8 cellular contexts compared by ENCODE assay signal in genomic region chr13:28658539-28658795, GRCh38. TPM values are rescaled to one million over a fixed set of nuclear protein-coding genes. Genes with fewer than 3 reads are reported as not detected.
DNase-seq lines count a peak whose midpoint lies in the region; ATAC-seq and TF ChIP-seq lines count a peak whose summit lies in the region.

No MANE protein-coding gene starts in this region.

- TF ChIP-seq CTCF in AG04449 (IDR thresholded peaks at IDR 0.05; ENCODE audit: insufficient read depth, low read length, missing control alignments), result no peak
- TF ChIP-seq CTCF in KMS-11 (conservative IDR thresholded peaks at IDR 0.05; ENCODE audit: low read depth, low read length), result no peak
- TF ChIP-seq CTCF in mammary epithelial cell (conservative IDR thresholded peaks at IDR 0.05 in 1 of 2, IDR thresholded peaks at IDR 0.05 in 1 of 2; ENCODE audit: extremely low read depth in 1 of 2, insufficient read depth in 1 of 2, low read depth in 1 of 2, low read length in 2 of 2), result no peak
- TF ChIP-seq CTCF in lung (IDR thresholded peaks at IDR 0.05; ENCODE audit: control extremely low read depth, extremely low read depth), result no peak

- H3K4me2 ChIP-seq in KMS-11 (peak overlapping the region; percentile 87), mammary epithelial cell (ENCODE audit: insufficient read depth, low read depth, low read length) (peak overlapping the region; percentile 82)

- ATAC-seq in GM19397 (IDR thresholded peaks at IDR 0.05; ENCODE audit: unreplicated experiment) (peak; percentile 6), lung (ENCODE audit: insufficient read depth, low FRiP score) (no peak), aorta (ENCODE audit: low FRiP score) (peak; percentile 36), HG02981 (IDR thresholded peaks at IDR 0.05; ENCODE audit: unreplicated experiment) (no peak)

- DNase-seq in AG04449 (ENCODE audit: low read depth, low spot score) (no peak), mammary epithelial cell (no peak), lung (ENCODE audit: low spot score) (no peak), aorta (no peak), COR-L47 (lab: John Stamatoyannopoulos, UW) (no peak)

- CTCF ChIA-PET in AG04449 (lab: Yijun Ruan, JAX) (interaction anchor here (0.6 to 4.9 kb wide), 9 partner anchors 14 to 394 kb away, joined by 3 to 24 read pairs (median 4); no protein-coding TSS in a partner anchor), mammary epithelial cell (lab: Charles Lee; ENCODE audit: low non-redundant PET) (no interaction called here)

- 4% methylated on average over 7 of the region's 8 CpGs for WGBS in mammary epithelial cell (ENCODE audit: low coverage, missing lambda C conversion rate)
- WGBS in lung, 2 donors, result 0 to 2% methylated on average over 8 of the region's 8 CpGs
- WGBS in aorta, 2 donors, result 0 to 1% methylated on average over 8 of the region's 8 CpGs

- no peaks in the 10 kb centered on the region for H3K9me3 ChIP-seq in mammary epithelial cell (replicated peaks; ENCODE audit: insufficient read depth, low read length)
- no peaks in the 10 kb centered on the region for H3K9me3 ChIP-seq in lung (ENCODE audit: control insufficient read depth in 2 of 2, insufficient read depth in 1 of 2, low read length in 1 of 2)
- H3K9me3 ChIP-seq in aorta (ENCODE audit: control insufficient read depth, low read length), result no peaks in the 10 kb centered on the region

- H3K27me3 ChIP-seq in KMS-11 (ENCODE audit: insufficient read depth, low read depth), result no peaks in the 10 kb centered on the region
- no peaks in the 10 kb centered on the region for H3K27me3 ChIP-seq in mammary epithelial cell (ENCODE audit: insufficient read depth, low read length)
- no peaks in the 10 kb centered on the region for H3K27me3 ChIP-seq in lung (ENCODE audit: control insufficient read depth, insufficient read depth)
- no peaks in the 10 kb centered on the region for H3K27me3 ChIP-seq in aorta (ENCODE audit: control insufficient read depth in 1 of 2, insufficient read depth in 2 of 2, low read length in 1 of 2)

- H3K27ac ChIP-seq in KMS-11, result peak overlapping the region; percentile 68; the same call in 1 of the 2 replicates
- H3K27ac ChIP-seq in mammary epithelial cell (ENCODE audit: insufficient read depth, low read depth, low read length), result peak overlapping the region; percentile 93
- peak overlapping the region; percentile 89 to 92 for H3K27ac ChIP-seq in lung (ENCODE audit: low read depth in 1 of 2, low read length in 1 of 2)
- H3K27ac ChIP-seq in aorta (ENCODE audit: low read depth in 1 of 2, low read length in 2 of 2), result peak overlapping the region in 1 of 2 donors; percentile 59

- dilution Hi-C loops in mammary epithelial cell (cut with HindIII; ENCODE audit: low sequenced_read_pairs), result no loop called here

- in situ Hi-C loops in mammary epithelial cell (cut with MboI; ENCODE audit: low sequenced_read_pairs in 2 of 2), result no loop called here

- H3K4me1 ChIP-seq in KMS-11 (ENCODE audit: low read depth, poor library complexity, severe bottlenecking), result peaks cover 22% of the 10 kb centered on the region
- H3K4me1 ChIP-seq in mammary epithelial cell (ENCODE audit: insufficient read depth, low read length), result peaks cover 28% of the 10 kb centered on the region
- peaks cover 8 to 20% of the 10 kb centered on the region in 2 donors for H3K4me1 ChIP-seq in lung (ENCODE audit: control insufficient read depth in 2 of 2, insufficient read depth in 2 of 2, low read length in 2 of 2)
- peaks cover 1 to 10% of the 10 kb centered on the region in 2 donors for H3K4me1 ChIP-seq in aorta (ENCODE audit: control insufficient read depth in 1 of 2, insufficient read depth in 2 of 2, low read length in 2 of 2)

- no peaks in the 10 kb centered on the region for H3K36me3 ChIP-seq in KMS-11 (ENCODE audit: insufficient read depth)
- H3K36me3 ChIP-seq in mammary epithelial cell (ENCODE audit: insufficient read depth, low read length), result peaks cover 8% of the 10 kb centered on the region
- H3K36me3 ChIP-seq in lung (ENCODE audit: control insufficient read depth in 2 of 2, insufficient read depth in 2 of 2, low read length in 2 of 2), result peaks cover 0 to 4% of the 10 kb centered on the region in 2 donors
- no peaks in the 10 kb centered on the region for H3K36me3 ChIP-seq in aorta (ENCODE audit: control insufficient read depth in 1 of 2, insufficient read depth in 2 of 2, low read length in 1 of 2)

- H3K9ac ChIP-seq in KMS-11, result peak overlapping the region; percentile 78
- peak overlapping the region; percentile 98 for H3K9ac ChIP-seq in mammary epithelial cell (ENCODE audit: insufficient read depth, low read length)

- no TSS peak for BruUV-seq in mammary epithelial cell (replicated peaks; lab: Mats Ljungman, UMichigan)

- intact Hi-C loops in mammary epithelial cell (cut with micrococcal nuclease), result loop anchor here (5.0 kb wide), 1 partner anchor 521 kb away; the partner anchor contains the start of gene PAN3
- intact Hi-C loops in aorta (cut with DNase I), result loop anchor here in 1 of 2 donors (2.0 kb wide), 1 partner anchor 134 kb away; no protein-coding TSS in a partner anchor

- H4K20me1 ChIP-seq in KMS-11 (ENCODE audit: insufficient read depth), result no peaks in the 10 kb centered on the region
- no peaks in the 10 kb centered on the region for H4K20me1 ChIP-seq in mammary epithelial cell (ENCODE audit: insufficient read depth, low read length)

- POLR2A ChIA-PET in AG04449 (lab: Yijun Ruan, JAX), result interaction anchor here (1.0 to 1.5 kb wide), 3 partner anchors 19 to 169 kb away, joined by 3 to 4 read pairs (median 3); no protein-coding TSS in a partner anchor

- H2AFZ ChIP-seq in KMS-11 (ENCODE audit: low read depth), result peak overlapping the region; percentile 61; the same call in 1 of the 2 replicates
- H2AFZ ChIP-seq in mammary epithelial cell (ENCODE audit: low read depth, low read length), result peak overlapping the region; percentile 94

- peaks cover 51% of the 10 kb centered on the region for H3K79me2 ChIP-seq in KMS-11 (ENCODE audit: insufficient read depth, low read depth)
- H3K79me2 ChIP-seq in mammary epithelial cell (ENCODE audit: insufficient read depth, low read length), result peaks cover 78% of the 10 kb centered on the region

- H3K4me3 ChIP-seq in AG04449 (ENCODE audit: low read depth, low read length) (peak overlapping the region; percentile 97), KMS-11 (IDR thresholded peaks at IDR 0.05; ENCODE audit: insufficient read depth, low read depth, low read length) (peak overlapping the region; percentile 49), mammary epithelial cell (replicated peaks in 1 of 3; ENCODE audit: insufficient read depth in 1 of 3, low read depth in 2 of 3, low read length in 3 of 3) (peak overlapping the region; percentile 73 to 74 (median 73)), lung (peak overlapping the region; percentile 86), aorta (ENCODE audit: low read length in 2 of 2) (peak overlapping the region; percentile 73 to 91)

RNA-seq across cellular contexts. Expression of gene POMP, which starts 0.5 kb away (rescaled TPM):
- total RNA-seq in mammary epithelial cell (10 to 100 TPM; 59.8 to 89.3 TPM), lung (10 to 100 TPM; 33.6 to 63.7 TPM), aorta (10 to 100 TPM; 46.7 to 52.9 TPM)
- polyA plus RNA-seq in mammary epithelial cell (63.2 TPM), lung (10 to 100 TPM; 82.0 to 89.9 TPM), aorta (100 to 1,000 TPM in 1 of 2 donors, 10 to 100 TPM in 1; 75.8 to 110 TPM)
- polyA minus RNA-seq in mammary epithelial cell, result 32.2 TPM

Comparison
In these comparisons a context has a peak if more than half of its experiments do, and no peak if none do; other contexts are left out.
1. ATAC-seq: peak in GM19397 (single experiment) and aorta (single experiment); none in lung (single experiment) and HG02981 (single experiment).
2. Peak in every context shown above with its lines, with median percentiles within 50 percentile points of each other: H3K4me3 ChIP-seq.